ENCODE assay signal across 19 cellular contexts in genomic region chr14:58816416-58817115, GRCh38.
DNase-seq lines count a peak whose midpoint lies in the region; ATAC-seq, FAIRE-seq and TF ChIP-seq lines count a peak whose summit lies in the region.
"Had no signal": no experiment of that assay in that cellular context is flagged by ENCODE, and none has a peak within 500 bp of the region (broad histone marks: within the 10 kb centered on the region; RNA-seq: fewer than 3 reads in every experiment).

No MANE protein-coding gene starts in this region.

- no peaks in the 10 kb centered on the region for H3K27me3 ChIP-seq in H7 (ENCODE audit: control insufficient read depth, insufficient read depth, low read length)

- no peak overlapping the region for H3K4me3 Mint-ChIP-seq in nephron
- no peak overlapping the region for H3K4me3 Mint-ChIP-seq in Calu3 (ENCODE audit: low read depth, unreplicated experiment)

- peak; percentile 69 for FAIRE-seq in HTR-8/SVneo (lab: Jason Lieb, UNC)
- FAIRE-seq: GM19239 had no signal

- H3K36me3 Mint-ChIP-seq in nephron (ENCODE audit: low read depth) (no peaks in the 10 kb centered on the region), Calu3 (ENCODE audit: insufficient read depth, unreplicated experiment) (no peaks in the 10 kb centered on the region)

- BruUV-seq in Calu3 (replicated peaks; lab: Mats Ljungman, UMichigan) = no TSS peak

- H3K27ac Mint-ChIP-seq in nephron (peak overlapping the region in 2 of 3 experiments; percentile 26 to 87), Calu3 (ENCODE audit: unreplicated experiment) (no peak overlapping the region)

- no peaks in the 10 kb centered on the region for H3K9me3 Mint-ChIP-seq in nephron
- H3K9me3 Mint-ChIP-seq in Calu3 (ENCODE audit: low read depth, unreplicated experiment) = peaks cover 3% of the 10 kb centered on the region

- TF ChIP-seq CTCF in nephron (IDR thresholded peaks at IDR 0.05; ENCODE audit: unreplicated experiment in 3 of 3) = no peak
- no peak for TF ChIP-seq CTCF in Calu3 (IDR thresholded peaks at IDR 0.05; ENCODE audit: unreplicated experiment)
- TF ChIP-seq CTCF in omental fat pad (IDR thresholded peaks at IDR 0.05) = no peak

- H3K36me3 ChIP-seq in H7 (replicated peaks; ENCODE audit: control insufficient read depth, insufficient read depth, low read length) = no peaks in the 10 kb centered on the region
- H3K36me3 ChIP-seq: HAP-1, SJSA1 had no signal

- intact Hi-C loops in Calu3 (cut with micrococcal nuclease; ENCODE audit: unreplicated experiment) = no loop called here

- no peak for ATAC-seq in omental fat pad (ENCODE audit: low FRiP score)
- ATAC-seq: PC-3 had no signal

- no peaks in the 10 kb centered on the region for H3K27me3 Mint-ChIP-seq in nephron (ENCODE audit: low read depth)
- peaks cover 6% of the 10 kb centered on the region for H3K27me3 Mint-ChIP-seq in Calu3 (ENCODE audit: unreplicated experiment)

- no peak for DNase-seq in HTR-8/SVneo (ENCODE audit: insufficient read length, low spot score)
- no peak for DNase-seq in substantia nigra (lab: John Stamatoyannopoulos, UW)
- DNase-seq in Calu3 = no peak
- no peak for DNase-seq in H7
- DNase-seq in omental fat pad (ENCODE audit: low spot score) = no peak
- DNase-seq: MV-4-11, NCI-H1417 treated with DMSO at 0.1 percent for 48 hours, NCI-H2029, NCI-H2171 treated with DMSO at 0.1 percent for 48 hours, NCI-H446 treated with DMSO at 0.1 percent for 48 hours, NCI-H774, PC-3 had no signal

- CTCF ChIA-PET in Calu3 (lab: Charles Lee) = interaction anchor here (0.6 kb wide), 1 partner anchor 116 kb away, joined by 5 read pairs; no protein-coding TSS in a partner anchor

- H3K4me1 Mint-ChIP-seq in nephron = peaks cover 40% of the 10 kb centered on the region
- no peaks in the 10 kb centered on the region for H3K4me1 Mint-ChIP-seq in Calu3 (ENCODE audit: low read depth, unreplicated experiment)

- H3K27ac ChIP-seq in cingulate gyrus (ENCODE audit: low read depth, low read length) (peak overlapping the region; percentile 58), substantia nigra (ENCODE audit: low read depth, low read length, poor library complexity, severe bottlenecking) (peak overlapping the region; percentile 51)
- H3K27ac ChIP-seq: C4-2B, RWPE1, SJSA1 had no signal

- no peak overlapping the region for H3K4me3 ChIP-seq in H7 (ENCODE audit: insufficient read depth, low read depth, low read length)
- H3K4me3 ChIP-seq: HAP-1, SJSA1 had no signal
